Comparison of ENCODE assay signal across 28 cellular contexts in the genomic region with DNA sequence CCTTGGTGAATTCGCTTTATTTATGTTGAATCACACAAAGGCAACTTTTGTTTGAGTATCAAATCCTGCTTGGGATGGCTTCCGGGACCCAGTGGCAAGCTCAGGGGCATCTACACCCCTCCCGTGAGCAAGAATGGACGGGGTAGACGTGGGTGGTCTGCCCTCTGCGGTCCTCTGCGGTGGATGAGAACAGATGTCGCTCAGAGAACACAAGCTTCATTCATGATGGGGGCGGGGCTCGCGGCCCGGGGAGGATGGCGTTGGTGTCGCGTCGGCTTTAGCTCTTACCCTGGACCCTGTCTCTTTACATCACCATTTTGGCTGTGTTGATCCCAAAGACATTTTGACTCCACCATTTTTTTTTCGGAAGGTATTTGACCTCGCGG.
DNase-seq lines count a peak whose midpoint lies in the region; ATAC-seq and TF ChIP-seq lines count a peak whose summit lies in the region.
"Had no signal": no experiment of that assay in that cellular context is flagged by ENCODE, and none has a peak within 500 bp of the region (broad histone marks: within the 10 kb centered on the region; RNA-seq: fewer than 3 reads in every experiment).

No MANE protein-coding gene starts in this region.

- TF ChIP-seq POLR2A in esophagus muscularis mucosa (IDR thresholded peaks at IDR 0.05; ENCODE audit: low read depth), result no peak

- peaks cover 14% of the 10 kb centered on the region for H4K20me1 ChIP-seq in osteoblast (ENCODE audit: insufficient read depth, low read length)
- H4K20me1 ChIP-seq: BLaER1 had no signal

- no peak for TF ChIP-seq EP300 in esophagus muscularis mucosa (IDR thresholded peaks at IDR 0.05)

- no peak overlapping the region for H3K27ac Mint-ChIP-seq in type B pancreatic cell
- no peak overlapping the region for H3K27ac Mint-ChIP-seq in nephron progenitor cell
- H3K27ac Mint-ChIP-seq: activated CD8-positive, alpha-beta T cell treated with anti-CD3 and anti-CD28 coated beads for 36 hours; activated naive CD4-positive, alpha-beta T cell treated with anti-CD3 and anti-CD28 coated beads, Interleukin-2, amount 50 U/mL, for 72 hours; activated T-helper 2 cell treated with anti-CD3 and anti-CD28 coated beads, Interferon-gamma antibody, Interleukin-2, Interleukin-4, amounts not matched to agents 10 μg/mL and 5 μg/mL and 100 μg/mL, durations not matched to agents 14 hours and 24 hours and 36 hours; H9; T-helper 2 cell treated with Interferon-gamma antibody and Interleukin-4, amounts not matched to agents 5 μg/mL and 100 μg/mL, for 36 hours had no signal

- peak; percentile 35 for DNase-seq in RPMI7951 (ENCODE audit: low read depth)
- peak; percentile 56 for DNase-seq in ecto neural progenitor cell (ENCODE audit: low spot score)
- peak; percentile 23 for DNase-seq in osteoblast (ENCODE audit: insufficient read length, low spot score, missing footprints)
- DNase-seq in type B pancreatic cell (ENCODE audit: extremely low spot score, unreplicated experiment), result no peak
- DNase-seq in nephron progenitor cell, result no peak
- DNase-seq in esophagus muscularis mucosa (ENCODE audit: extremely low spot score), result no peak
- DNase-seq: activated CD4-positive, alpha-beta T cell treated with anti-CD3 and anti-CD28 coated beads for 1 hour; activated CD8-positive, alpha-beta memory T cell treated with anti-CD3 and anti-CD28 coated beads, Interleukin-2, amount 50 U/mL, for 48 hours; activated CD8-positive, alpha-beta T cell treated with anti-CD3 and anti-CD28 coated beads for 36 hours; colonic mucosa; DMS153; effector CD8-positive, alpha-beta T cell; H9; mesenchymal stem cell; NCI-H1417; NCI-H2029; NCI-H524 treated with DMSO at 0.1 percent for 48 hours; NK-92 treated with Interleukin-12 subunit alpha and Interleukin-12 subunit beta, amount 100 ng/mL, for 24 hours; stimulated activated naive CD8-positive, alpha-beta T cell treated with anti-CD3 and anti-CD28 coated beads, Interleukin-15, amount 100 ng/mL, for 72 hours had no signal

- H3K4me1 Mint-ChIP-seq in type B pancreatic cell (ENCODE audit: unreplicated experiment) (peaks cover 5% of the 10 kb centered on the region), nephron progenitor cell (no peaks in the 10 kb centered on the region)
- H3K4me1 Mint-ChIP-seq: H9; stimulated activated naive CD8-positive, alpha-beta T cell treated with anti-CD3 and anti-CD28 coated beads, Interleukin-15, amount 100 ng/mL, for 72 hours had no signal

- H3K4me3 ChIP-seq in osteoblast (ENCODE audit: insufficient read depth, low read length) (no peak overlapping the region), esophagus muscularis mucosa (no peak overlapping the region)
- H3K4me3 ChIP-seq: BLaER1, colonic mucosa, left lung had no signal

- 87% methylated on average over 19 of the region's 19 CpGs for WGBS in esophagus muscularis mucosa

- no peaks in the 10 kb centered on the region for H3K27me3 ChIP-seq in osteoblast (ENCODE audit: insufficient read depth, low read length)
- H3K27me3 ChIP-seq in esophagus muscularis mucosa, result peaks cover 0 to 6% (median 0%) of the 10 kb centered on the region in 4 donors
- H3K27me3 ChIP-seq: BLaER1, colonic mucosa had no signal

- TF ChIP-seq CTCF in osteoblast (IDR thresholded peaks at IDR 0.05; ENCODE audit: extremely low read depth, low read depth, low read length) (no peak), type B pancreatic cell (conservative IDR thresholded peaks at IDR 0.05) (no peak), nephron progenitor cell (IDR thresholded peaks at IDR 0.05) (no peak), esophagus muscularis mucosa (IDR thresholded peaks at IDR 0.05) (no peak)

- no peak overlapping the region for H3K4me2 ChIP-seq in osteoblast (ENCODE audit: insufficient read depth, low read length)
- H3K4me2 ChIP-seq: BLaER1 had no signal

- peak overlapping the region; percentile 22 for H3K4me3 Mint-ChIP-seq in type B pancreatic cell
- no peak overlapping the region for H3K4me3 Mint-ChIP-seq in nephron progenitor cell
- H3K4me3 Mint-ChIP-seq: activated CD8-positive, alpha-beta T cell treated with anti-CD3 and anti-CD28 coated beads for 36 hours; H9; stimulated activated naive CD8-positive, alpha-beta T cell treated with anti-CD3 and anti-CD28 coated beads, Interleukin-15, amount 100 ng/mL, for 72 hours; T-helper 2 cell treated with Interferon-gamma antibody and Interleukin-4, amounts not matched to agents 5 μg/mL and 100 μg/mL, for 36 hours had no signal

- H3K9me3 Mint-ChIP-seq in type B pancreatic cell (peaks cover 16% of the 10 kb centered on the region), nephron progenitor cell (peaks cover 26% of the 10 kb centered on the region)

- H3K36me3 ChIP-seq in osteoblast (ENCODE audit: insufficient read depth, low read length) (peaks cover 63% of the 10 kb centered on the region), esophagus muscularis mucosa (no peaks in the 10 kb centered on the region)
- H3K36me3 ChIP-seq: BLaER1, colonic mucosa, left lung had no signal

- intact Hi-C loops in esophagus muscularis mucosa (cut with DNase I), result no loop called here

- H3K4me1 ChIP-seq in osteoblast (ENCODE audit: insufficient read depth, low read length), result peaks cover 10% of the 10 kb centered on the region
- no peaks in the 10 kb centered on the region for H3K4me1 ChIP-seq in esophagus muscularis mucosa
- H3K4me1 ChIP-seq: colonic mucosa, left lung had no signal

- H3K27ac ChIP-seq in osteoblast (ENCODE audit: low read depth, low read length) (no peak overlapping the region), esophagus muscularis mucosa (replicated peaks in 1 of 4) (no peak overlapping the region)
- H3K27ac ChIP-seq: BLaER1, colonic mucosa, epithelial cell of prostate, HL-60, left lung had no signal

- H3K36me3 Mint-ChIP-seq in type B pancreatic cell (no peaks in the 10 kb centered on the region), nephron progenitor cell (ENCODE audit: low read depth) (no peaks in the 10 kb centered on the region)
- H3K36me3 Mint-ChIP-seq: activated naive CD4-positive, alpha-beta T cell treated with anti-CD3 and anti-CD28 coated beads, Interleukin-2, amount 50 U/mL, for 72 hours had no signal

- H3K9me3 ChIP-seq in osteoblast (ENCODE audit: low read depth, low read length) (no peaks in the 10 kb centered on the region), esophagus muscularis mucosa (peaks cover 0 to under 1% (median 0%) of the 10 kb centered on the region in 4 donors)
- H3K9me3 ChIP-seq: colonic mucosa had no signal

- no peak overlapping the region for H2AFZ ChIP-seq in osteoblast (ENCODE audit: low read length)

- peaks cover 12% of the 10 kb centered on the region for H3K79me2 ChIP-seq in osteoblast (ENCODE audit: insufficient read depth, low read length)

- no peak for ATAC-seq in GM21723 (IDR thresholded peaks at IDR 0.05; ENCODE audit: unreplicated experiment)
- ATAC-seq: activated CD8-positive, alpha-beta T cell treated with anti-CD3 and anti-CD28 coated beads for 36 hours; activated naive CD4-positive, alpha-beta T cell treated with anti-CD3 and anti-CD28 coated beads, Interleukin-2, amount 50 U/mL, for 72 hours; left lung; Right ventricle myocardium inferior; stimulated activated naive CD8-positive, alpha-beta T cell treated with anti-CD3 and anti-CD28 coated beads, Interleukin-15, amount 100 ng/mL, for 72 hours had no signal

- peaks cover 12% of the 10 kb centered on the region for H3K27me3 Mint-ChIP-seq in type B pancreatic cell
- H3K27me3 Mint-ChIP-seq in nephron progenitor cell (ENCODE audit: low read depth, poor library complexity), result peaks cover 57% of the 10 kb centered on the region
- H3K27me3 Mint-ChIP-seq: activated CD8-positive, alpha-beta T cell treated with anti-CD3 and anti-CD28 coated beads for 36 hours had no signal

Comparison
In these comparisons a context has a peak if more than half of its experiments do, and no peak if none do; other contexts are left out.
1. DNase-seq: peak in RPMI7951 (single experiment), ecto neural progenitor cell (single experiment) and osteoblast (single experiment); none in type B pancreatic cell (single experiment), nephron progenitor cell (single experiment) and esophagus muscularis mucosa (single experiment).